8 cellular contexts compared by ENCODE assay signal in genomic region chr17:8119575-8120519, GRCh38. TPM values are rescaled to one million over a fixed set of nuclear protein-coding genes. Genes with fewer than 3 reads are reported as not detected.
A peak's percentile ranks its signal among the peaks of the same experiment; 100 is the strongest.
DNase-seq lines count a peak whose midpoint lies in the region; ATAC-seq, FAIRE-seq and TF ChIP-seq lines count a peak whose summit lies in the region.

No MANE protein-coding gene starts in this region.

- WGBS in adrenal gland, 4 donors = 0 to 2% (median 1%) methylated on average over 26 to 28 of the region's 28 CpGs
- 0% methylated on average over 28 of the region's 28 CpGs for WGBS in psoas muscle, 3 donors

- no peaks in the 10 kb centered on the region for H3K79me2 ChIP-seq in GM23338 (replicated peaks; ENCODE audit: insufficient read depth)

- H3K36me3 ChIP-seq in GM23338 (ENCODE audit: insufficient read depth) (no peaks in the 10 kb centered on the region), adrenal gland (replicated peaks in 1 of 2) (no peaks in the 10 kb centered on the region), psoas muscle (ENCODE audit: insufficient read depth in 1 of 2, low read depth in 1 of 2) (no peaks in the 10 kb centered on the region)

- H3K27me3 Mint-ChIP-seq in GM23338 (ENCODE audit: insufficient read depth, low read depth, poor library complexity) = peaks cover 88% of the 10 kb centered on the region

- peak overlapping the region; percentile 94 for H3K4me2 ChIP-seq in GM23338

- H3K4me1 ChIP-seq in GM23338 (ENCODE audit: insufficient read depth) (peaks cover 21% of the 10 kb centered on the region), adrenal gland (replicated peaks in 1 of 2) (peaks cover 38 to 57% of the 10 kb centered on the region in 2 donors), psoas muscle (peaks cover 33% of the 10 kb centered on the region)

- peak overlapping the region; percentile 81; the same call in 1 of the 2 replicates for H3K27ac Mint-ChIP-seq in GM23338

- H3K4me1 Mint-ChIP-seq in GM23338 = peaks cover 19% of the 10 kb centered on the region

- H3K36me3 Mint-ChIP-seq in GM23338 (ENCODE audit: low read depth) = peaks cover 13% of the 10 kb centered on the region

- H3K27ac ChIP-seq in GM23338 (ENCODE audit: low read depth) (no peak overlapping the region), adrenal gland (peak overlapping the region in 4 of 5 donors; percentile 49 to 91 (median 73)), psoas muscle (peak overlapping the region; percentile 71)

- peaks cover 10% of the 10 kb centered on the region; the same call in 1 of the 2 replicates for H3F3A ChIP-seq in GM23338 (replicated peaks; ENCODE audit: low read depth)

- ATAC-seq in GM23338 (peak; percentile 19), left cardiac atrium (peak; percentile 64), psoas muscle (peak; percentile 64 to 80 (median 70))

- H3K4me3 Mint-ChIP-seq in GM23338 = peak overlapping the region; percentile 83

- intact Hi-C loops in adrenal gland (cut with DNase I) = loop anchor here in 1 of 2 donors (10.0 kb wide), 1 partner anchor 65 kb away; no protein-coding TSS in a partner anchor
- intact Hi-C loops in left cardiac atrium (cut with DNase I) = loop anchor here (1.0 to 5.0 kb wide), 4 partner anchors 37 to 107 kb away; no protein-coding TSS in a partner anchor
- intact Hi-C loops in psoas muscle (cut with DNase I) = loop anchor here (1.0 to 10.0 kb wide), 6 partner anchors 19 to 175 kb away; partner anchors contain the start of gene SLC25A35 (in 1 of the 2)

- H3K27me3 ChIP-seq in GM23338 (ENCODE audit: insufficient read depth) (peaks cover 69% of the 10 kb centered on the region), adrenal gland (peaks cover 25% of the 10 kb centered on the region), psoas muscle (ENCODE audit: insufficient read depth in 3 of 3, low read length in 2 of 3) (peaks cover 0 to 49% (median 14%) of the 10 kb centered on the region in 3 donors)

- H3K9me3 ChIP-seq in adrenal gland (replicated peaks in 1 of 3) = no peaks in the 10 kb centered on the region
- H3K9me3 ChIP-seq in psoas muscle = no peaks in the 10 kb centered on the region

- TF ChIP-seq CTCF in GM23338 (conservative IDR thresholded peaks at IDR 0.05; ENCODE audit: low read depth in 2 of 2) (0 out of 4 replicates have a peak, but pooled peaks of 1 of the 2 experiments have one; percentile 1), adrenal gland (IDR thresholded peaks at IDR 0.05) (no peak), psoas muscle (IDR thresholded peaks at IDR 0.05) (no peak)

- H2AFZ ChIP-seq in GM23338 = no peak overlapping the region

- DNase-seq in COR-L47 (lab: John Stamatoyannopoulos, UW) (peak; percentile 61), GM23338 (ENCODE audit: low spot score) (peak; percentile 90), NCI-H1105 (lab: John Stamatoyannopoulos, UW) (peak; percentile 89), SW 1271 (lab: John Stamatoyannopoulos, UW) (peak; percentile 90 to 93), adrenal gland (peak; percentile 73 to 95 (median 85)), left cardiac atrium (peak; percentile 77), psoas muscle (peak; percentile 75 to 88), urothelium cell line (ENCODE audit: low spot score) (peak; percentile 25)

- no peak for FAIRE-seq in urothelium cell line (lab: Jason Lieb, UNC)

- H3K9me3 Mint-ChIP-seq in GM23338 = peaks cover 19% of the 10 kb centered on the region

- H3K4me3 ChIP-seq in GM23338 = peak overlapping the region; percentile 66
- peak overlapping the region in 2 of 4 donors; percentile 17 to 61 for H3K4me3 ChIP-seq in adrenal gland
- peak overlapping the region; percentile 77 for H3K4me3 ChIP-seq in psoas muscle

- H4K20me1 ChIP-seq in GM23338 (replicated peaks; ENCODE audit: insufficient read depth) = peaks cover 1% of the 10 kb centered on the region; the same call in 1 of the 2 replicates

- no peak for TF ChIP-seq POLR2A in adrenal gland (IDR thresholded peaks at IDR 0.05)

- no peaks in the 10 kb centered on the region for H3K9me2 ChIP-seq in GM23338 (ENCODE audit: insufficient read depth)

TF ChIP-seq in GM23338, 12 proteins besides CTCF, POLR2A, EP300 and RAD21:
- TF ChIP-seq REST (IDR thresholded peaks at IDR 0.05; ENCODE audit: unreplicated experiment) (no peak), CREB1 (CRISPR knock-in tag; IDR thresholded peaks at IDR 0.05; ENCODE audit: low read depth) (peak; percentile 42), ETS1 (IDR thresholded peaks at IDR 0.05) (peak; percentile 81; the same call in 1 of the 2 replicates), ZNF331 (CRISPR knock-in tag; IDR thresholded peaks at IDR 0.05; ENCODE audit: low read depth) (no peak)

RNA-seq across cellular contexts. Expression of gene ALOXE3, which starts 1.5 kb away (rescaled TPM):
- 0.10 and 1.6 TPM in 2 replicates for total RNA-seq in GM23338 (2014; rRNA removed; shearing (Covaris generic))
- polyA plus RNA-seq in GM23338 (2016; fragmentation: Nextera tagmentation; extraction: Ambion mirVana) = 0.27 TPM in 1 of 2 replicates, not detected in the other
- total RNA-seq in adrenal gland = not detected
- polyA plus RNA-seq in adrenal gland = not detected
- total RNA-seq in left cardiac atrium = not detected
- total RNA-seq in psoas muscle = not detected
- under 1 TPM in 1 of 3 donors, not detected in 2; 0.42 TPM for polyA plus RNA-seq in psoas muscle

RNA-seq across cellular contexts. Expression of gene HES7, which starts 4.1 kb away (rescaled TPM):
- 0.14 TPM in 1 of 2 replicates, not detected in the other for total RNA-seq in GM23338 (2014; rRNA removed; shearing (Covaris generic))
- 0.24 TPM in 1 of 2 replicates, not detected in the other for polyA plus RNA-seq in GM23338 (2016; fragmentation: Nextera tagmentation; extraction: Ambion mirVana)
- under 1 TPM in 2 of 8 donors, not detected in 6; 0.29 to 0.34 TPM for total RNA-seq in adrenal gland
- polyA plus RNA-seq in adrenal gland = 1 to 10 TPM in 1 of 3 donors, under 1 TPM in 1, not detected in 1; 0.32 to 1.0 TPM
- under 1 TPM; 0.38 to 0.47 TPM for total RNA-seq in left cardiac atrium
- under 1 TPM in 1 of 4 donors, not detected in 3; 0.30 TPM for total RNA-seq in psoas muscle
- polyA plus RNA-seq in psoas muscle = under 1 TPM in 1 of 3 donors, not detected in 2; 0.10 TPM

RNA-seq across cellular contexts. Expression of gene ALOX12B, which starts 32.3 kb away (rescaled TPM):
- 1.4 TPM in 1 of 2 replicates, not detected in the other for total RNA-seq in GM23338 (2014; rRNA removed; shearing (Covaris generic))
- polyA plus RNA-seq in GM23338 (2016; fragmentation: Nextera tagmentation; extraction: Ambion mirVana) (0.16 and 0.30 TPM in 2 replicates), adrenal gland (not detected), psoas muscle (not detected)
- total RNA-seq in adrenal gland (not detected), left cardiac atrium (not detected), psoas muscle (not detected)

RNA-seq across cellular contexts. Expression of gene PER1, which starts 32.4 kb away (rescaled TPM):
- 36.1 and 40.5 TPM in 2 replicates for total RNA-seq in GM23338 (2014; rRNA removed; shearing (Covaris generic))
- polyA plus RNA-seq in GM23338 (2016; fragmentation: Nextera tagmentation; extraction: Ambion mirVana) (12.2 and 12.4 TPM in 2 replicates), adrenal gland (100 to 1,000 TPM in 2 of 3 donors, 10 to 100 TPM in 1; 12.4 to 360 (median 161) TPM), psoas muscle (100 to 1,000 TPM; 133 to 173 (median 145) TPM)
- total RNA-seq in adrenal gland (100 to 1,000 TPM in 5 of 8 donors, 10 to 100 TPM in 3; 40.1 to 295 (median 108) TPM), left cardiac atrium (100 to 1,000 TPM; 125 to 134 TPM), psoas muscle (100 to 1,000 TPM in 3 of 4 donors, 10 to 100 TPM in 1; 48.9 to 278 (median 166) TPM)

RNA-seq across cellular contexts. Expression of gene VAMP2, which starts 42.9 kb away (rescaled TPM):
- 6.9 and 9.8 TPM in 2 replicates for total RNA-seq in GM23338 (2014; rRNA removed; shearing (Covaris generic))
- polyA plus RNA-seq in GM23338 (2016; fragmentation: Nextera tagmentation; extraction: Ambion mirVana) (25.4 and 32.3 TPM in 2 replicates), adrenal gland (100 to 1,000 TPM in 1 of 3 donors, 10 to 100 TPM in 2; 65.8 to 206 (median 81.2) TPM), psoas muscle (10 to 100 TPM; 33.2 to 49.5 (median 35.2) TPM)
- total RNA-seq in adrenal gland (100 to 1,000 TPM in 2 of 8 donors, 10 to 100 TPM in 6; 18.8 to 139 (median 61.5) TPM), left cardiac atrium (10 to 100 TPM; 59.1 to 72.3 TPM), psoas muscle (10 to 100 TPM; 39.7 to 59.2 (median 49.8) TPM)

Comparison
In these comparisons a context has a peak if more than half of its experiments do, and no peak if none do; other contexts are left out.
1. DNase-seq: peak in every context shown above with its lines; median percentile 92 in SW 1271; 90 in GM23338; 89 in NCI-H1105; 85 in adrenal gland; 82 in psoas muscle; 77 in left cardiac atrium; 61 in COR-L47; 25 in urothelium cell line.
2. ATAC-seq: peak in every context shown above with its lines; median percentile 70 in psoas muscle; 64 in left cardiac atrium; 19 in GM23338.